In genomic region chr19:55392820-55393219, GRCh38 we compare ENCODE assay signal across 31 cellular contexts. TPM values are rescaled to one million over a fixed set of nuclear protein-coding genes. Genes with fewer than 3 reads are reported as not detected.
DNase-seq lines count a peak whose midpoint lies in the region; ATAC-seq and TF ChIP-seq lines count a peak whose summit lies in the region.
"Had no signal": no experiment of that assay in that cellular context is flagged by ENCODE, and none has a peak within 500 bp of the region (broad histone marks: within the 10 kb centered on the region; RNA-seq: fewer than 3 reads in every experiment).

No MANE protein-coding gene starts in this region.

- no peak overlapping the region for H4K8ac ChIP-seq in H9 (replicated peaks; ENCODE audit: insufficient read length, low read depth, low read length)

- H3K27me3 Mint-ChIP-seq in H9 (ENCODE audit: low read depth), result peaks cover 1% of the 10 kb centered on the region
- H3K27me3 Mint-ChIP-seq in endodermal cell (ENCODE audit: insufficient read depth), result peaks cover 1% of the 10 kb centered on the region
- H3K27me3 Mint-ChIP-seq in nephron progenitor cell (ENCODE audit: low read depth, poor library complexity), result peaks cover 3% of the 10 kb centered on the region
- H3K27me3 Mint-ChIP-seq in activated CD8-positive, alpha-beta T cell treated with anti-CD3 and anti-CD28 coated beads for 36 hours, result no peaks in the 10 kb centered on the region
- H3K27me3 Mint-ChIP-seq in chondrocyte (ENCODE audit: low read depth), result no peaks in the 10 kb centered on the region
- H3K27me3 Mint-ChIP-seq: activated B cell treated with CpG ODN at 0.5 μM for 24 hours had no signal

- no peak for TF ChIP-seq CTCF in H9 (conservative IDR thresholded peaks at IDR 0.05)
- TF ChIP-seq CTCF in endodermal cell (conservative IDR thresholded peaks at IDR 0.05), result no peak
- TF ChIP-seq CTCF in nephron progenitor cell (IDR thresholded peaks at IDR 0.05), result no peak
- TF ChIP-seq CTCF in activated CD8-positive, alpha-beta T cell treated with anti-CD3 and anti-CD28 coated beads for 36 hours (IDR thresholded peaks at IDR 0.05), result no peak
- TF ChIP-seq CTCF in chondrocyte (IDR thresholded peaks at IDR 0.05), result no peak

- no peak overlapping the region for H3K4me2 ChIP-seq in H9 (ENCODE audit: insufficient read depth, insufficient read length, low read length)
- H3K4me2 ChIP-seq: smooth muscle cell had no signal

- no peak overlapping the region for H4K91ac ChIP-seq in H9 (ENCODE audit: insufficient read length, low read depth, low read length)

- H3K4me3 ChIP-seq in endodermal cell (ENCODE audit: low read length), result no peak overlapping the region
- H3K4me3 ChIP-seq: esophagus squamous epithelium, gastroesophageal sphincter, smooth muscle cell, stomach had no signal

- H3K18ac ChIP-seq in H9 (ENCODE audit: insufficient read length, low read depth, low read length), result no peak overlapping the region

- H3K9me3 ChIP-seq in H9 (ENCODE audit: control insufficient read depth, low read depth, low read length), result no peaks in the 10 kb centered on the region
- H3K9me3 ChIP-seq in endodermal cell (ENCODE audit: control insufficient read depth, low read length), result no peaks in the 10 kb centered on the region
- H3K9me3 ChIP-seq: esophagus squamous epithelium, gastroesophageal sphincter, neutrophil, stomach had no signal

- no peak overlapping the region for H2BK12ac ChIP-seq in H9 (ENCODE audit: insufficient read length, low read depth, low read length)

- no peak overlapping the region for H2BK20ac ChIP-seq in H9 (ENCODE audit: low read depth, low read length, poor library complexity, severe bottlenecking)

- H2AK5ac ChIP-seq in H9 (ENCODE audit: insufficient read length, low read length), result no peak overlapping the region

- no peak overlapping the region for H2AFZ ChIP-seq in H9 (ENCODE audit: low read length)

- H3K79me2 ChIP-seq in H9 (ENCODE audit: insufficient read depth, low read length), result no peaks in the 10 kb centered on the region; the same call in 1 of the 2 replicates

- no peak overlapping the region for H3T11ph ChIP-seq in H9 (ENCODE audit: low read length)

- POLR2A ChIA-PET in activated CD8-positive, alpha-beta T cell treated with anti-CD3 and anti-CD28 coated beads for 36 hours (lab: Charles Lee), result interaction anchor here (0.9 to 3.2 kb wide), 4 partner anchors 9 to 17 kb away, joined by 3 to 32 read pairs (median 5); partner anchors contain the start of gene TMEM238

- peaks cover 3% of the 10 kb centered on the region for H4K20me1 ChIP-seq in H9 (ENCODE audit: control insufficient read depth, insufficient read depth, insufficient read length)

- H3K79me1 ChIP-seq in H9 (ENCODE audit: insufficient read depth, low read depth, low read length, poor library complexity, severe bottlenecking), result peaks cover 6% of the 10 kb centered on the region

- CTCF ChIA-PET in activated CD8-positive, alpha-beta T cell treated with anti-CD3 and anti-CD28 coated beads for 36 hours (lab: Charles Lee), result interaction anchor here (1.0 kb wide), 1 partner anchor 9 kb away, joined by 5 read pairs; the partner anchor contains the start of gene TMEM238

- H3K27ac ChIP-seq in H9 (ENCODE audit: insufficient read length, low read depth, low read length) (no peak overlapping the region), endodermal cell (ENCODE audit: low read depth, low read length) (peak overlapping the region; percentile 51)
- H3K27ac ChIP-seq: gastroesophageal sphincter, neutrophil, stomach had no signal

- peaks cover 2% of the 10 kb centered on the region for H3K4me1 ChIP-seq in H9 (ENCODE audit: insufficient read depth, low read length)
- peaks cover 14% of the 10 kb centered on the region for H3K4me1 ChIP-seq in endodermal cell (ENCODE audit: control insufficient read depth, insufficient read depth, low read length)

- no peak overlapping the region for H2BK120ac ChIP-seq in H9 (ENCODE audit: low read depth, low read length, poor library complexity, severe bottlenecking)

- H3K56ac ChIP-seq in H9 (ENCODE audit: insufficient read length, low read depth, low read length), result no peak overlapping the region

- no peak overlapping the region for H2BK5ac ChIP-seq in H9 (ENCODE audit: insufficient read length, low read length)

- no peak overlapping the region for H3K23ac ChIP-seq in H9 (ENCODE audit: insufficient read length, low read depth, low read length)

- no peak for DNase-seq in H9
- peak; percentile 63 for DNase-seq in NCI-H69 (lab: John Stamatoyannopoulos, UW)
- DNase-seq in endodermal cell, result no peak
- DNase-seq in nephron progenitor cell, result no peak
- DNase-seq in activated CD8-positive, alpha-beta T cell treated with anti-CD3 and anti-CD28 coated beads for 36 hours, result no peak
- DNase-seq in chondrocyte (ENCODE audit: low spot score), result no peak
- DNase-seq: activated B cell treated with CpG ODN at 0.5 μM for 24 hours; activated CD4-positive, alpha-beta T cell treated with anti-CD3 and anti-CD28 coated beads, Interleukin-2, amount 50 U/mL, for 48 hours; activated gamma-delta T cell treated with Interleukin-2 at 50 U/mL for 16 hours; aorta; cerebellar nuclear complex; DMS79 treated with DMSO at 0.1 percent for 48 hours; effector CD8-positive, alpha-beta T cell; esophagus squamous epithelium; left colon; NCI-H1105 treated with DMSO at 0.1 percent for 48 hours; NCI-H2107; NCI-H748 treated with DMSO at 0.1 percent for 48 hours; PC-3; stimulated activated CD4-positive, alpha-beta T cell treated with anti-CD3 and anti-CD28 coated beads, Interleukin-2, amount 100 ng/mL, for 48 hours; stomach; trophoblast cell had no signal

- no peak overlapping the region for H2BK15ac ChIP-seq in H9 (ENCODE audit: low read depth, low read length)

- H3K36me3 Mint-ChIP-seq in H9 (ENCODE audit: insufficient read depth in 1 of 3, low read depth in 3 of 3) (peaks cover 19 to 29% (median 22%) of the 10 kb centered on the region in 3 experiments), endodermal cell (ENCODE audit: low read depth) (peaks cover 24% of the 10 kb centered on the region), nephron progenitor cell (ENCODE audit: low read depth) (peaks cover 32% of the 10 kb centered on the region), chondrocyte (ENCODE audit: low read depth) (peaks cover 6% of the 10 kb centered on the region)
- H3K36me3 Mint-ChIP-seq in activated CD8-positive, alpha-beta T cell treated with anti-CD3 and anti-CD28 coated beads for 36 hours (ENCODE audit: low read depth), result peaks cover 25% of the 10 kb centered on the region

- no CpG with 5 or more reads among the region's 9 CpGs for WGBS in H9 (ENCODE audit: extremely low coverage, insufficient read length, low lambda C conversion rate)
- 20 to 43% methylated on average over 5 to 9 of the region's 9 CpGs for WGBS in endodermal cell (ENCODE audit: insufficient coverage in 1 of 2, insufficient read length in 1 of 2), 2 experiments

- H3K4ac ChIP-seq in H9 (ENCODE audit: low read depth, low read length), result no peak overlapping the region

- intact Hi-C loops in activated CD8-positive, alpha-beta T cell treated with anti-CD3 and anti-CD28 coated beads for 36 hours (cut with micrococcal nuclease), result no loop called here

- peaks cover 34% of the 10 kb centered on the region for H3K36me3 ChIP-seq in endodermal cell (ENCODE audit: control insufficient read depth, insufficient read depth, low read length)

- no peaks in the 10 kb centered on the region for H3K23me2 ChIP-seq in H9 (ENCODE audit: insufficient read length, low read depth, low read length, poor library complexity, severe bottlenecking)

- H3K4me3 Mint-ChIP-seq in H9, result peak overlapping the region; percentile 39 to 54
- H3K4me3 Mint-ChIP-seq in endodermal cell, result no peak overlapping the region
- peak overlapping the region; percentile 28 for H3K4me3 Mint-ChIP-seq in nephron progenitor cell
- no peak overlapping the region for H3K4me3 Mint-ChIP-seq in activated CD8-positive, alpha-beta T cell treated with anti-CD3 and anti-CD28 coated beads for 36 hours
- H3K4me3 Mint-ChIP-seq in chondrocyte (ENCODE audit: unreplicated experiment), result no peak overlapping the region
- H3K4me3 Mint-ChIP-seq: activated B cell treated with CpG ODN at 0.5 μM for 24 hours; T-helper 2 cell treated with Interferon-gamma antibody and Interleukin-4, amounts not matched to agents 5 μg/mL and 100 μg/mL, for 36 hours had no signal

- H3K9me3 Mint-ChIP-seq in H9 (no peaks in the 10 kb centered on the region), endodermal cell (no peaks in the 10 kb centered on the region), nephron progenitor cell (no peaks in the 10 kb centered on the region), chondrocyte (ENCODE audit: low read depth) (no peaks in the 10 kb centered on the region)
- H3K9me3 Mint-ChIP-seq in activated CD8-positive, alpha-beta T cell treated with anti-CD3 and anti-CD28 coated beads for 36 hours, result no peaks in the 10 kb centered on the region
- H3K9me3 Mint-ChIP-seq: activated B cell treated with CpG ODN at 0.5 μM for 24 hours; T-helper 2 cell treated with Interferon-gamma antibody and Interleukin-4, amounts not matched to agents 5 μg/mL and 100 μg/mL, for 36 hours had no signal

- H3K4me1 Mint-ChIP-seq in H9, result peaks cover 48 to 54% of the 10 kb centered on the region in 2 experiments
- peaks cover 26% of the 10 kb centered on the region for H3K4me1 Mint-ChIP-seq in endodermal cell
- H3K4me1 Mint-ChIP-seq in nephron progenitor cell, result peaks cover 51% of the 10 kb centered on the region
- peaks cover 29% of the 10 kb centered on the region for H3K4me1 Mint-ChIP-seq in activated CD8-positive, alpha-beta T cell treated with anti-CD3 and anti-CD28 coated beads for 36 hours (ENCODE audit: low read depth)
- H3K4me1 Mint-ChIP-seq in chondrocyte (ENCODE audit: low read depth), result peaks cover 38% of the 10 kb centered on the region

- no peak overlapping the region for H3K14ac ChIP-seq in H9 (ENCODE audit: insufficient read depth, low read length)

- no peak overlapping the region for H4K5ac ChIP-seq in H9 (ENCODE audit: insufficient read length, low read depth, low read length)

- H3K27me3 ChIP-seq in H9 (ENCODE audit: insufficient read depth, low read length) (no peaks in the 10 kb centered on the region), endodermal cell (ENCODE audit: control insufficient read depth, insufficient read depth, low read length, poor library complexity, severe bottlenecking) (no peaks in the 10 kb centered on the region)
- H3K27me3 ChIP-seq: esophagus squamous epithelium, gastroesophageal sphincter, neutrophil, stomach had no signal

- H3K9ac ChIP-seq in H9 (ENCODE audit: extremely low read depth, insufficient read length, low read length) (no peak overlapping the region), endodermal cell (ENCODE audit: extremely low read depth, low read length, poor library complexity, severe bottlenecking) (no peak overlapping the region)

- ATAC-seq in HG02759 (IDR thresholded peaks at IDR 0.05; ENCODE audit: unreplicated experiment), result no peak
- no peak for ATAC-seq in activated CD8-positive, alpha-beta T cell treated with anti-CD3 and anti-CD28 coated beads for 36 hours
- ATAC-seq: gastroesophageal sphincter, HCT116, left colon, PC-3 had no signal

- H3K27ac Mint-ChIP-seq in H9, result peak overlapping the region; percentile 93 to 96 (median 94); a peak in 6 of 7 replicates
- no peak overlapping the region for H3K27ac Mint-ChIP-seq in endodermal cell
- peak overlapping the region; percentile 44 for H3K27ac Mint-ChIP-seq in nephron progenitor cell
- H3K27ac Mint-ChIP-seq in activated CD8-positive, alpha-beta T cell treated with anti-CD3 and anti-CD28 coated beads for 36 hours, result no peak overlapping the region
- H3K27ac Mint-ChIP-seq in chondrocyte (ENCODE audit: unreplicated experiment), result no peak overlapping the region
- H3K27ac Mint-ChIP-seq: activated B cell treated with CpG ODN at 0.5 μM for 24 hours had no signal

RNA-seq across cellular contexts. Expression of gene RPL28, which starts 7.1 kb away (rescaled TPM):
- total RNA-seq in H9 (2021) (2,076 and 2,130 TPM in 2 replicates), endodermal cell (1,000 to 10,000 TPM; 1,672 to 1,902 TPM), chondrocyte (1,343 to 1,376 TPM (median 1,346 TPM) in 3 replicates)
- 1,902 TPM for polyA plus RNA-seq in endodermal cell (2013, experiment 1 of 2)
- 1,724 TPM for polyA plus RNA-seq in endodermal cell (2013, experiment 2 of 2)
- 1,000 to 10,000 TPM; 3,001 to 3,058 TPM for total RNA-seq in activated CD8-positive, alpha-beta T cell treated with anti-CD3 and anti-CD28 coated beads for 36 hours

RNA-seq across cellular contexts. Expression of gene TMEM238, which starts 8.7 kb away (rescaled TPM):
- total RNA-seq in H9 (2021) (3.8 and 4.8 TPM in 2 replicates), endodermal cell (1 to 10 TPM; 3.9 to 4.4 TPM), chondrocyte (0.59 to 1.0 TPM (median 0.85 TPM) in 3 replicates)
- 0.32 TPM for polyA plus RNA-seq in endodermal cell (2013, experiment 1 of 2)
- not detected for polyA plus RNA-seq in endodermal cell (2013, experiment 2 of 2)
- 10 to 100 TPM in 1 of 2 experiments, 1 to 10 TPM in 1; 9.4 to 10.6 TPM for total RNA-seq in activated CD8-positive, alpha-beta T cell treated with anti-CD3 and anti-CD28 coated beads for 36 hours
- total RNA-seq: SK-MEL-5 had no signal
- polyA plus RNA-seq: aorta had no signal

RNA-seq across cellular contexts. Expression of gene UBE2S, which starts 14.8 kb away (rescaled TPM):
- 391 and 393 TPM in 2 replicates for total RNA-seq in H9 (2021)
- total RNA-seq in endodermal cell, result 100 to 1,000 TPM; 202 to 246 TPM
- polyA plus RNA-seq in endodermal cell (2013, experiment 1 of 2), result 265 TPM
- polyA plus RNA-seq in endodermal cell (2013, experiment 2 of 2), result 271 TPM
- 100 to 1,000 TPM; 229 to 241 TPM for total RNA-seq in activated CD8-positive, alpha-beta T cell treated with anti-CD3 and anti-CD28 coated beads for 36 hours
- 60.0 to 79.7 TPM (median 78.6 TPM) in 3 replicates for total RNA-seq in chondrocyte

RNA-seq across cellular contexts. Expression of gene TMEM190, which starts 16.2 kb away (rescaled TPM):
- total RNA-seq in H9 (2021), result 1.5 and 1.6 TPM in 2 replicates
- total RNA-seq in endodermal cell, result 1 to 10 TPM in 1 of 2 donors, not detected in 1; 1.2 TPM
- polyA plus RNA-seq in endodermal cell (2013, experiment 1 of 2), result 0.61 TPM
- 0.75 TPM for polyA plus RNA-seq in endodermal cell (2013, experiment 2 of 2)
- total RNA-seq in activated CD8-positive, alpha-beta T cell treated with anti-CD3 and anti-CD28 coated beads for 36 hours, result not detected
- 0.52 to 1.0 TPM in 2 of 3 replicates, not detected in the other for total RNA-seq in chondrocyte
- total RNA-seq: activated B cell treated with CpG ODN at 0.5 μM for 24 hours, aorta, esophagus squamous epithelium, gastroesophageal sphincter, HT1080, left colon, PC-3, pulmonary artery endothelial cell, SK-MEL-5, smooth muscle cell, stomach had no signal
- polyA plus RNA-seq: aorta had no signal

RNA-seq across cellular contexts. Expression of gene IL11, which starts 22.6 kb away (rescaled TPM):
- total RNA-seq in H9 (2021) (3.8 and 3.9 TPM in 2 replicates), endodermal cell (1 to 10 TPM in 1 of 2 donors, under 1 TPM in 1; 0.91 to 1.7 TPM), chondrocyte (2.8 to 3.7 TPM (median 3.1 TPM) in 3 replicates)
- 6.0 TPM for polyA plus RNA-seq in endodermal cell (2013, experiment 1 of 2)
- 5.8 TPM for polyA plus RNA-seq in endodermal cell (2013, experiment 2 of 2)
- under 1 TPM in 1 of 2 experiments, not detected in 1; 0.18 TPM for total RNA-seq in activated CD8-positive, alpha-beta T cell treated with anti-CD3 and anti-CD28 coated beads for 36 hours
- total RNA-seq: activated B cell treated with CpG ODN at 0.5 μM for 24 hours, esophagus squamous epithelium, SK-MEL-5 had no signal

Comparison
In these comparisons a context has a peak if more than half of its experiments do, and no peak if none do; other contexts are left out.
1. H3K27ac Mint-ChIP-seq: peak in H9 (3 of 3) and nephron progenitor cell (single experiment); none in endodermal cell (single experiment), activated CD8-positive, alpha-beta T cell treated with anti-CD3 and anti-CD28 coated beads for 36 hours (single experiment) and chondrocyte (single experiment).
2. H3K4me3 Mint-ChIP-seq: peak in H9 (2 of 2) and nephron progenitor cell (single experiment); none in endodermal cell (single experiment), activated CD8-positive, alpha-beta T cell treated with anti-CD3 and anti-CD28 coated beads for 36 hours (single experiment) and chondrocyte (single experiment).